Comparison of ENCODE assay signal across 8 cellular contexts in the genomic region with DNA sequence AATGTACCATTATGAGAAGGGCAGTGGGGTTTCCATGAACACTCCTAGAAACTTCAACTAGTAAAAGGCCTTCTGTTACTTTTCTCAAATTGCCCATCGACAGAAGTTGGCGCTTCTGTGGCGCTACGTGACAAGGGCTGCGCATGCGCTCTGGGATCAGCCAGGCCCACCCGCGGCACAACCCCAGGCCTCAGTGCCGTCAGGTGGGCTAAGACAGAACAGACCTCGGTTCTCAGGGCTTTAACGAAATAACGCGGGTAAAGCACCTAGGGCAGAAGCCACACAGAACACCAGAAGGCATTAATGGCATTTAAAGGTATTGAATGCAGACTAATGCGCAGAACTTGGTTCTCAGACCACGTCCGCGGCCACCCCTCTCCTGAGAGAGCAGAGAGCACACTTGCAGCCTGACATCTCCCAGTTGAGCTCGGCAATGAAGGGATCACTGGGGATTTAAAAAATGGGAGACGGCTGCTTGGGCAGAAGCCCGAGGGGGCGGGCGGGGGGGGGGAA.
DNase-seq lines count a peak whose midpoint lies in the region; ATAC-seq and TF ChIP-seq lines count a peak whose summit lies in the region.

No MANE protein-coding gene starts in this region.

- peaks cover 15% of the 10 kb centered on the region for H3K4me1 Mint-ChIP-seq in activated CD4-positive, alpha-beta T cell treated with anti-CD3 and anti-CD28 coated beads for 36 hours
- peaks cover 2% of the 10 kb centered on the region for H3K4me1 Mint-ChIP-seq in chondrocyte (ENCODE audit: low read depth)

- no peak for TF ChIP-seq CTCF in chondrocyte (IDR thresholded peaks at IDR 0.05)

- peak overlapping the region; percentile 86 for H3K4me3 Mint-ChIP-seq in activated CD4-positive, alpha-beta T cell treated with anti-CD3 and anti-CD28 coated beads for 36 hours
- H3K4me3 Mint-ChIP-seq in chondrocyte (ENCODE audit: unreplicated experiment) = peak overlapping the region; percentile 91

- intact Hi-C loops in activated CD4-positive, alpha-beta T cell treated with anti-CD3 and anti-CD28 coated beads for 36 hours (cut with DNase I, micrococcal nuclease) = loop anchor here (1.0 to 5.0 kb wide), 5 partner anchors 86 to 643 kb away; a partner anchor contains a TSS

- no peaks in the 10 kb centered on the region for H3K9me3 Mint-ChIP-seq in activated CD4-positive, alpha-beta T cell treated with anti-CD3 and anti-CD28 coated beads for 36 hours (ENCODE audit: low read depth)
- no peaks in the 10 kb centered on the region for H3K9me3 Mint-ChIP-seq in chondrocyte (ENCODE audit: low read depth)

- H3K27ac Mint-ChIP-seq in activated CD4-positive, alpha-beta T cell treated with anti-CD3 and anti-CD28 coated beads for 36 hours = peak overlapping the region; percentile 99
- H3K27ac Mint-ChIP-seq in chondrocyte (ENCODE audit: unreplicated experiment) = peak overlapping the region; percentile 94

- peaks cover 5% of the 10 kb centered on the region for H3K36me3 Mint-ChIP-seq in activated CD4-positive, alpha-beta T cell treated with anti-CD3 and anti-CD28 coated beads for 36 hours (ENCODE audit: low read depth)
- H3K36me3 Mint-ChIP-seq in chondrocyte (ENCODE audit: low read depth) = no peaks in the 10 kb centered on the region

- DNase-seq in NCI-H2107 treated with DMSO at 0.1 percent for 48 hours (lab: John Stamatoyannopoulos, UW; ENCODE audit: unreplicated experiment) = peak; percentile 37
- DNase-seq in activated CD4-positive, alpha-beta T cell treated with anti-CD3 and anti-CD28 coated beads for 36 hours = peak; percentile 89
- no peak for DNase-seq in chondrocyte (ENCODE audit: low spot score)
- peak; percentile 21 for DNase-seq in kidney glomerular epithelial cell (lab: John Stamatoyannopoulos, UW)
- DNase-seq in stimulated activated CD4-positive, alpha-beta T cell treated with anti-CD3 and anti-CD28 coated beads, Interleukin-1b, Interleukin-23, amount 100 ng/mL, for 1 hour (ENCODE audit: low read depth in 2 of 2) = peak; percentile 46 to 64
- DNase-seq in NOMO-1 (lab: John Stamatoyannopoulos, UW; ENCODE audit: unreplicated experiment in 2 of 2) = no peak

- no peak for TF ChIP-seq POLR2A in GM18505 (IDR thresholded peaks at IDR 0.05; ENCODE audit: borderline replicate concordance, extremely low read depth, insufficient read depth, insufficient read length)

- ATAC-seq in GM18505 (IDR thresholded peaks at IDR 0.05; ENCODE audit: unreplicated experiment) (peak; percentile 33), HG02885 (IDR thresholded peaks at IDR 0.05; ENCODE audit: poor library complexity, unreplicated experiment) (peak; percentile 26)
- ATAC-seq in activated CD4-positive, alpha-beta T cell treated with anti-CD3 and anti-CD28 coated beads for 36 hours = peak; percentile 50

- peaks cover 2% of the 10 kb centered on the region for H3K27me3 Mint-ChIP-seq in activated CD4-positive, alpha-beta T cell treated with anti-CD3 and anti-CD28 coated beads for 36 hours
- H3K27me3 Mint-ChIP-seq in chondrocyte (ENCODE audit: low read depth) = no peaks in the 10 kb centered on the region

- POLR2A ChIA-PET in activated CD4-positive, alpha-beta T cell treated with anti-CD3 and anti-CD28 coated beads for 36 hours (lab: Charles Lee) = no interaction called here

- CTCF ChIA-PET in activated CD4-positive, alpha-beta T cell treated with anti-CD3 and anti-CD28 coated beads for 36 hours (lab: Charles Lee) = interaction anchor here (0.8 kb wide), 1 partner anchor 9 kb away, joined by 3 read pairs; no protein-coding TSS in a partner anchor

Comparison
In these comparisons a context has a peak if more than half of its experiments do, and no peak if none do; other contexts are left out.
1. DNase-seq: peak in NCI-H2107 treated with DMSO at 0.1 percent for 48 hours (single experiment), activated CD4-positive, alpha-beta T cell treated with anti-CD3 and anti-CD28 coated beads for 36 hours (single experiment), kidney glomerular epithelial cell (single experiment) and stimulated activated CD4-positive, alpha-beta T cell treated with anti-CD3 and anti-CD28 coated beads, Interleukin-1b, Interleukin-23, amount 100 ng/mL, for 1 hour (2 of 2); none in chondrocyte (single experiment) and NOMO-1 (0 of 2).
2. Peak in every context shown above with its lines, with median percentiles within 50 percentile points of each other: ATAC-seq.